Comparison of ENCODE assay signal across 24 cellular contexts in the genomic region with DNA sequence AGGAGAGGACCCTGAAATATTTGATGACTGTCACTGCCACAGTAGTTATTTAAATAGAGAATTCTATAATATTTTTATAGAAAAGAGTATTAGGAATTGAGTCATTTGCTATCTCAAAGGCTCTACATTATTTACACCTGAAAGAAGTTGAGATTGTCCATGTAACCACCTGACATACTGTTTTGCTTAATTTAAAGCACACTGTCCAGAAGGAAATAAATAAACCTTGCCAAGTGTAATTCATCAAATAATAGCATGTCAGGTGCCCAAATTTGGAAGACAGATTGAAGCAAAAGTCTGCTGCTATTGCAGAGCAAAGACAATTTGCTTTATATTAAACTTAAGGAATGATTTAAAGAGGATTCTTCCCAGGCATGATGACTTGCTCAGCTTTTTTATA.
DNase-seq lines count a peak whose midpoint lies in the region; TF ChIP-seq lines count a peak whose summit lies in the region.
"Had no signal": no experiment of that assay in that cellular context is flagged by ENCODE, and none has a peak within 500 bp of the region (broad histone marks: within the 10 kb centered on the region; RNA-seq: fewer than 3 reads in every experiment).

No MANE protein-coding gene starts in this region.

- H3K27me3 Mint-ChIP-seq in mesothelial cell of epicardium (ENCODE audit: low read depth) = no peaks in the 10 kb centered on the region

- H3K27me3 ChIP-seq in esophagus muscularis mucosa (no peaks in the 10 kb centered on the region), rectal smooth muscle tissue (ENCODE audit: control insufficient read depth, insufficient read depth, low read length) (no peaks in the 10 kb centered on the region)
- H3K27me3 ChIP-seq: BE2C, BLaER1 had no signal

- H3K4me1 ChIP-seq in esophagus muscularis mucosa (peaks cover 0 to 92% (median 79%) of the 10 kb centered on the region in 4 donors), rectal smooth muscle tissue (ENCODE audit: control insufficient read depth, insufficient read depth, low read length) (peaks cover 42% of the 10 kb centered on the region)

- no peak overlapping the region for H3K4me3 Mint-ChIP-seq in mesothelial cell of epicardium
- H3K4me3 Mint-ChIP-seq: CD14-positive monocyte; CD4-positive, alpha-beta memory T cell; CD4-positive, CD25-positive, alpha-beta regulatory T cell; CD8-positive, alpha-beta memory T cell had no signal

- no peak for TF ChIP-seq CTCF in esophagus muscularis mucosa (IDR thresholded peaks at IDR 0.05)
- TF ChIP-seq CTCF in mesothelial cell of epicardium (IDR thresholded peaks at IDR 0.05; ENCODE audit: unreplicated experiment) = no peak

- H3K9me3 Mint-ChIP-seq in mesothelial cell of epicardium = no peaks in the 10 kb centered on the region
- H3K9me3 Mint-ChIP-seq: CD4-positive, alpha-beta memory T cell had no signal

- TF ChIP-seq EP300 in esophagus muscularis mucosa (IDR thresholded peaks at IDR 0.05) = no peak

- H3K36me3 Mint-ChIP-seq in mesothelial cell of epicardium = peaks cover 9% of the 10 kb centered on the region
- H3K36me3 Mint-ChIP-seq: CD4-positive, alpha-beta memory T cell; CD4-positive, CD25-positive, alpha-beta regulatory T cell; CD8-positive, alpha-beta memory T cell had no signal

- DNase-seq in esophagus muscularis mucosa (ENCODE audit: extremely low spot score) (no peak), mesothelial cell of epicardium (ENCODE audit: low spot score in 2 of 2, unreplicated experiment in 2 of 2) (no peak), cerebellar cortex (ENCODE audit: low spot score) (no peak), NCI-H1105 treated with DMSO at 0.1 percent for 48 hours (lab: John Stamatoyannopoulos, UW) (no peak), mucosa of gallbladder (ENCODE audit: low spot score) (no peak)
- DNase-seq: 8988T; ACHN; BE2C; C1 segment of cervical spinal cord; CD4-positive, alpha-beta memory T cell; CD4-positive, CD25-positive, alpha-beta regulatory T cell; CD8-positive, alpha-beta memory T cell; COR-L47; DMS 273 treated with DMSO at 0.1 percent for 48 hours; DMS153; DMS53; DMS79; DND-41; EL; GDM1 had no signal

- peak overlapping the region; percentile 81 for H3K27ac Mint-ChIP-seq in mesothelial cell of epicardium
- H3K27ac Mint-ChIP-seq: CD4-positive, alpha-beta memory T cell; CD4-positive, CD25-positive, alpha-beta regulatory T cell; CD8-positive, alpha-beta memory T cell had no signal

- intact Hi-C loops in esophagus muscularis mucosa (cut with DNase I) = no loop called here

- H3K9me3 ChIP-seq in esophagus muscularis mucosa = no peaks in the 10 kb centered on the region
- H3K9me3 ChIP-seq: BE2C, BLaER1 had no signal

- H3K27ac ChIP-seq in esophagus muscularis mucosa (replicated peaks in 1 of 4) = peak overlapping the region; percentile 52 to 68 (median 60)
- peak overlapping the region; percentile 65 for H3K27ac ChIP-seq in rectal smooth muscle tissue (ENCODE audit: low read depth, low read length)
- H3K27ac ChIP-seq: BLaER1 had no signal

- H3K4me1 Mint-ChIP-seq in mesothelial cell of epicardium = peaks cover 38% of the 10 kb centered on the region
- H3K4me1 Mint-ChIP-seq: CD4-positive, alpha-beta memory T cell; CD4-positive, CD25-positive, alpha-beta regulatory T cell; CD8-positive, alpha-beta memory T cell had no signal

- no peak overlapping the region for H3K9ac ChIP-seq in rectal smooth muscle tissue (ENCODE audit: low read length)
- H3K9ac ChIP-seq: BLaER1 had no signal

- no peak overlapping the region for H3K4me3 ChIP-seq in esophagus muscularis mucosa
- H3K4me3 ChIP-seq in rectal smooth muscle tissue (ENCODE audit: low read length) = no peak overlapping the region
- H3K4me3 ChIP-seq: BLaER1, GM12878 had no signal

- no peaks in the 10 kb centered on the region for H3K36me3 ChIP-seq in esophagus muscularis mucosa
- no peaks in the 10 kb centered on the region for H3K36me3 ChIP-seq in rectal smooth muscle tissue (ENCODE audit: control insufficient read depth, insufficient read depth, low read length)
- H3K36me3 ChIP-seq: BE2C, BLaER1 had no signal

- TF ChIP-seq POLR2A in esophagus muscularis mucosa (IDR thresholded peaks at IDR 0.05; ENCODE audit: low read depth) = no peak
